ENCODE assay signal across 20 cellular contexts in the genomic region with DNA sequence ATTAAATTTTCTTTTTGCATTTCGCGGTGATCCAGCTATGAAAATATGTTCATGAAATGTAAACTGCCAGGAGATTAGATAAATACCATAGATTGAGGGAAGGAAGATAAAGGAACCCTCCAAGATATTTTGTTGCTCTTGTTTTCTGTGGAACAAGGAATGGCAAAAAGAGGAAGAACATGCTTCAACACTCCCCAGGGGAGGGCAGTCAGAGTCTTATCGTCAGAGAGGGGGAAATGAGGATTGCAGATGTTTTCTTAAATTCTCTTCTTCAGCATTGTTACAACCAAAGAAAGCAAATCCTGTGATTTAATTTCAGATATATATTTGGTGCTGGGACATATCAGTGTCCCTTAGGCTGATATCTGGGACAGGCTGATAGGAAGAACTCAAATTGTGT. TPM values are rescaled to one million over a fixed set of nuclear protein-coding genes. Genes with fewer than 3 reads are reported as not detected.
"Had no signal": no experiment of that assay in that cellular context is flagged by ENCODE, and none has a peak within 500 bp of the region (broad histone marks: within the 10 kb centered on the region; RNA-seq: fewer than 3 reads in every experiment).

No MANE protein-coding gene starts in this region.

- H3K4me1 Mint-ChIP-seq: activated naive CD4-positive, alpha-beta T cell treated with anti-CD3 and anti-CD28 coated beads, Interleukin-2, amount 50 U/mL, for 24 hours; stimulated activated effector memory CD8-positive, alpha-beta T cell treated with anti-CD3 and anti-CD28 coated beads, Interleukin-12 subunit alpha, Interleukin-12 subunit beta, amount 100 ng/mL, for 72 hours had no signal

- H2AFZ ChIP-seq: parathyroid adenoma had no signal

- H3K4me1 ChIP-seq: esophagus muscularis mucosa, parathyroid adenoma, sigmoid colon, stomach, vagina had no signal

- H3K27me3 ChIP-seq: esophagus muscularis mucosa, vagina had no signal

- DNase-seq: activated CD4-positive, alpha-beta T cell treated with anti-CD3 and anti-CD28 coated beads for 1 hour; activated CD8-positive, alpha-beta memory T cell treated with anti-CD3 and anti-CD28 coated beads for 24 hours; activated CD8-positive, alpha-beta memory T cell treated with anti-CD3 and anti-CD28 coated beads, Interleukin-2, amount 50 U/mL, for 48 hours; activated gamma-delta T cell; activated T-cell treated with anti-CD3 and anti-CD28 coated beads, Interleukin-2, amount 50 U/mL, for 48 hours; effector CD8-positive, alpha-beta T cell; naive thymus-derived CD8-positive, alpha-beta T cell; sigmoid colon; stimulated activated CD4-positive, alpha-beta T cell treated with anti-CD3 and anti-CD28 coated beads, Interleukin-4, amount 100 ng/mL, for 24 hours; stomach; T-helper 9 cell; trophoblast cell; WERI-Rb-1 had no signal

- H3K9me3 Mint-ChIP-seq: activated naive CD4-positive, alpha-beta T cell treated with anti-CD3 and anti-CD28 coated beads, Interleukin-2, amount 50 U/mL, for 24 hours; dendritic cell treated with granulocyte-macrophage colony-stimulating factor and Interleukin-4, amounts not matched to agents 40 ng/mL and 50 ng/mL, for 4 days; naive thymus-derived CD8-positive, alpha-beta T cell; stimulated activated effector memory CD8-positive, alpha-beta T cell treated with anti-CD3 and anti-CD28 coated beads, Interleukin-12 subunit alpha, Interleukin-12 subunit beta, amount 100 ng/mL, for 72 hours had no signal

- H3K4me3 ChIP-seq: esophagus muscularis mucosa, sigmoid colon, stomach, vagina had no signal

- H3K4me3 Mint-ChIP-seq: activated naive CD4-positive, alpha-beta T cell treated with anti-CD3 and anti-CD28 coated beads, Interleukin-2, amount 50 U/mL, for 24 hours; dendritic cell treated with granulocyte-macrophage colony-stimulating factor and Interleukin-4, amounts not matched to agents 40 ng/mL and 50 ng/mL, for 4 days; naive thymus-derived CD8-positive, alpha-beta T cell; stimulated activated effector memory CD8-positive, alpha-beta T cell treated with anti-CD3 and anti-CD28 coated beads, Interleukin-12 subunit alpha, Interleukin-12 subunit beta, amount 100 ng/mL, for 72 hours had no signal

- H3K36me3 ChIP-seq: esophagus muscularis mucosa, sigmoid colon, stomach, vagina, WERI-Rb-1 had no signal

- ATAC-seq: naive thymus-derived CD8-positive, alpha-beta T cell; stimulated activated effector memory CD8-positive, alpha-beta T cell treated with anti-CD3 and anti-CD28 coated beads, Interleukin-12 subunit alpha, Interleukin-12 subunit beta, amount 100 ng/mL, for 72 hours had no signal

- H3K79me2 ChIP-seq: parathyroid adenoma had no signal

- H3K27ac Mint-ChIP-seq: activated naive CD4-positive, alpha-beta T cell treated with anti-CD3 and anti-CD28 coated beads, Interleukin-2, amount 50 U/mL, for 24 hours; dendritic cell treated with granulocyte-macrophage colony-stimulating factor and Interleukin-4, amounts not matched to agents 40 ng/mL and 50 ng/mL, for 4 days; naive thymus-derived CD8-positive, alpha-beta T cell; stimulated activated effector memory CD8-positive, alpha-beta T cell treated with anti-CD3 and anti-CD28 coated beads, Interleukin-12 subunit alpha, Interleukin-12 subunit beta, amount 100 ng/mL, for 72 hours had no signal

- H3K36me3 Mint-ChIP-seq: naive thymus-derived CD8-positive, alpha-beta T cell; stimulated activated effector memory CD8-positive, alpha-beta T cell treated with anti-CD3 and anti-CD28 coated beads, Interleukin-12 subunit alpha, Interleukin-12 subunit beta, amount 100 ng/mL, for 72 hours had no signal

- H3K9me3 ChIP-seq: esophagus muscularis mucosa, sigmoid colon, stomach, vagina had no signal

- H3K27ac ChIP-seq: esophagus muscularis mucosa, parathyroid adenoma, sigmoid colon, stomach, vagina, WERI-Rb-1 had no signal

RNA-seq across cellular contexts. Expression of gene SFRP2, which starts 9.6 kb away (rescaled TPM):
- total RNA-seq: fibroblast of villous mesenchyme; naive thymus-derived CD8-positive, alpha-beta T cell had no signal
- polyA plus RNA-seq: naive thymus-derived CD8-positive, alpha-beta T cell had no signal

RNA-seq across cellular contexts. Expression of gene RNF175, which starts 38.6 kb away (rescaled TPM):
- total RNA-seq: fibroblast of villous mesenchyme had no signal
- polyA plus RNA-seq: stomach had no signal
